In genomic region chr18:62729487-62730386, GRCh38 we compare ENCODE assay signal across 16 cellular contexts. TPM values are rescaled to one million over a fixed set of nuclear protein-coding genes. Genes with fewer than 3 reads are reported as not detected.
DNase-seq lines count a peak whose midpoint lies in the region; ATAC-seq, FAIRE-seq and TF ChIP-seq lines count a peak whose summit lies in the region.
"Had no signal": no experiment of that assay in that cellular context is flagged by ENCODE, and none has a peak within 500 bp of the region (broad histone marks: within the 10 kb centered on the region; RNA-seq: fewer than 3 reads in every experiment).

No MANE protein-coding gene starts in this region.

- H3K36me3 ChIP-seq in OCI-LY7 (ENCODE audit: insufficient read depth, low read length) (no peaks in the 10 kb centered on the region), kidney (ENCODE audit: control insufficient read depth in 1 of 2, insufficient read depth in 2 of 2, low read length in 2 of 2) (no peaks in the 10 kb centered on the region)
- H3K36me3 ChIP-seq: neural progenitor cell had no signal

- CTCF ChIA-PET in OCI-LY7 (lab: Charles Lee; ENCODE audit: unreplicated experiment) = no interaction called here

- H3K9me3 ChIP-seq in OCI-LY7 (ENCODE audit: low read length) (no peaks in the 10 kb centered on the region), kidney (ENCODE audit: control insufficient read depth in 1 of 2, low read length in 2 of 2) (peaks cover 0 to 9% of the 10 kb centered on the region in 2 donors)

- no peak overlapping the region; the same call in 1 of the 2 replicates for H2AFZ ChIP-seq in OCI-LY7 (ENCODE audit: low read length)
- H2AFZ ChIP-seq: neural progenitor cell had no signal

- no peaks in the 10 kb centered on the region for H3K9me2 ChIP-seq in OCI-LY7 (ENCODE audit: insufficient read depth, low read length)
- H3K9me2 ChIP-seq: SK-N-SH had no signal

- in situ Hi-C loops in KBM-7 (cut with MboI; ENCODE audit: low pct_unique_long_range_greater_than_20kb, low sequenced_read_pairs) = no loop called here

- H3K27ac ChIP-seq in OCI-LY7 (ENCODE audit: low read depth, low read length, poor library complexity, severe bottlenecking) (no peak overlapping the region), kidney (ENCODE audit: low read depth in 2 of 2, low read length in 2 of 2) (no peak overlapping the region)
- H3K27ac ChIP-seq: neural progenitor cell had no signal

- H4K20me1 ChIP-seq in OCI-LY7 (ENCODE audit: insufficient read depth, low read length) = no peaks in the 10 kb centered on the region

- no peak for FAIRE-seq in kidney (lab: Jason Lieb, UNC)

- H3K4me1 ChIP-seq in OCI-LY7 (ENCODE audit: insufficient read depth, low read length, poor library complexity, severe bottlenecking) (peaks cover 43% of the 10 kb centered on the region), kidney (ENCODE audit: control insufficient read depth in 1 of 2, insufficient read depth in 1 of 2, low read depth in 1 of 2, low read length in 2 of 2) (peaks cover 0 to 4% of the 10 kb centered on the region in 2 donors)
- H3K4me1 ChIP-seq: neural progenitor cell had no signal

- H3K4me2 ChIP-seq in OCI-LY7 (ENCODE audit: low read length) = peak overlapping the region; percentile 83
- H3K4me2 ChIP-seq: neural progenitor cell, SK-N-SH had no signal

- no TSS peak for BruUV-seq in OCI-LY7 (replicated peaks; lab: Mats Ljungman, UMichigan)

- no peak overlapping the region for H3K4me3 Mint-ChIP-seq in glutamatergic neuron (ENCODE audit: unreplicated experiment)
- H3K4me3 Mint-ChIP-seq: neural progenitor cell had no signal

- H3K79me2 ChIP-seq in OCI-LY7 (ENCODE audit: insufficient read depth, low read depth, low read length) = peaks cover 26% of the 10 kb centered on the region; the same call in 1 of the 2 replicates

- H3K27ac Mint-ChIP-seq in glutamatergic neuron (ENCODE audit: unreplicated experiment) = no peak overlapping the region
- H3K27ac Mint-ChIP-seq: neural progenitor cell had no signal

- H3K9me3 Mint-ChIP-seq in glutamatergic neuron (ENCODE audit: unreplicated experiment) = no peaks in the 10 kb centered on the region

- DNase-seq in OCI-LY7 (ENCODE audit: low spot score) (no peak), glutamatergic neuron (no peak), kidney (no peak), KBM-7 (no peak)
- DNase-seq: activated CD4-positive, alpha-beta T cell treated with anti-CD3 and anti-CD28 coated beads for 48 hours; activated naive CD4-positive, alpha-beta T cell treated with Interleukin-2 at 50 U/mL for 16 hours; C1 segment of cervical spinal cord; cerebellar nuclear complex; NCI-H526; SK-N-SH; stimulated activated naive CD4-positive, alpha-beta T cell had no signal

- ATAC-seq in GM18502 (IDR thresholded peaks at IDR 0.05; ENCODE audit: poor library complexity, unreplicated experiment) (peak; percentile 91), GM21381 (IDR thresholded peaks at IDR 0.05; ENCODE audit: unreplicated experiment) (peak; percentile 48), HG03025 (IDR thresholded peaks at IDR 0.05; ENCODE audit: low FRiP score, unreplicated experiment) (peak; percentile 71), esophagus mucosa (no peak)

- H3K9ac ChIP-seq in kidney (ENCODE audit: low read length in 2 of 2) = no peak overlapping the region
- H3K9ac ChIP-seq: neural progenitor cell, SK-N-SH had no signal

- peaks cover 17% of the 10 kb centered on the region for H3K36me3 Mint-ChIP-seq in glutamatergic neuron (ENCODE audit: unreplicated experiment)

- intact Hi-C loops in OCI-LY7 (cut with micrococcal nuclease; ENCODE audit: unreplicated experiment) = no loop called here
- intact Hi-C loops in kidney (cut with DNase I) = no loop called here

- peak overlapping the region; percentile 51 for H3K4me3 ChIP-seq in OCI-LY7 (ENCODE audit: low read depth, low read length, poor library complexity, severe bottlenecking)
- H3K4me3 ChIP-seq in kidney (ENCODE audit: low read length in 2 of 2) = no peak overlapping the region
- H3K4me3 ChIP-seq: neural progenitor cell had no signal

- peaks cover 3% of the 10 kb centered on the region for H3K27me3 Mint-ChIP-seq in glutamatergic neuron (ENCODE audit: unreplicated experiment)

- peaks cover 12% of the 10 kb centered on the region for H3K4me1 Mint-ChIP-seq in glutamatergic neuron (ENCODE audit: low read depth, unreplicated experiment)
- H3K4me1 Mint-ChIP-seq: neural progenitor cell had no signal

- TF ChIP-seq CTCF in OCI-LY7 (conservative IDR thresholded peaks at IDR 0.05; ENCODE audit: low read length) = no peak
- TF ChIP-seq CTCF in glutamatergic neuron (IDR thresholded peaks at IDR 0.05; ENCODE audit: partially characterized antibody, unreplicated experiment) = no peak
- TF ChIP-seq CTCF in kidney (IDR thresholded peaks at IDR 0.05; ENCODE audit: borderline replicate concordance, extremely low read depth, insufficient read depth) = no peak

- POLR2A ChIA-PET in OCI-LY7 (lab: Charles Lee) = interaction anchor here (0.7 to 1.1 kb wide), 2 partner anchors 10 to 126 kb away, joined by 3 to 5 read pairs; no protein-coding TSS in a partner anchor

RNA-seq across cellular contexts. Expression of gene PHLPP1, which starts 14.4 kb away (rescaled TPM):
- total RNA-seq in OCI-LY7 (2014; rRNA removed; shearing (Covaris generic)) = 7.1 and 9.0 TPM in 2 replicates
- total RNA-seq in OCI-LY7 (2022) = 11.5 and 12.4 TPM in 2 replicates
- 17.7 TPM for total RNA-seq in esophagus mucosa
- 14.0 TPM for total RNA-seq in glutamatergic neuron (ENCODE audit: unreplicated experiment)
- total RNA-seq in kidney = 13.0 TPM
- 2.9 TPM for polyA plus RNA-seq in kidney (ENCODE audit: insufficient read depth, low read depth, low replicate concordance)
